Comparison of ENCODE assay signal across 8 cellular contexts in genomic region chr2:223779877-223780276, GRCh38. TPM values are rescaled to one million over a fixed set of nuclear protein-coding genes. Genes with fewer than 3 reads are reported as not detected.
A peak's percentile ranks its signal among the peaks of the same experiment; 100 is the strongest.
DNase-seq lines count a peak whose midpoint lies in the region; ATAC-seq and TF ChIP-seq lines count a peak whose summit lies in the region.

No MANE protein-coding gene starts in this region.

- WGBS in lower leg skin, 2 donors = 82 to 89% methylated on average over 7 of the region's 7 CpGs

- peak; percentile 14 to 34 for DNase-seq in SHP77 (lab: John Stamatoyannopoulos, UW)
- no peak for DNase-seq in SHP77 treated with DMSO at 0.1 percent for 48 hours (lab: John Stamatoyannopoulos, UW)
- DNase-seq in NOMO-1 treated with DMSO at 0.1 percent for 48 hours (lab: John Stamatoyannopoulos, UW; ENCODE audit: unreplicated experiment) = peak; percentile 55
- peak; percentile 54 to 58 for DNase-seq in activated T-cell treated with anti-CD3 and anti-CD28 coated beads, Interleukin-2, amount 50 U/mL, for 72 hours
- peak; percentile 64 for DNase-seq in islet precursor cell
- no peak for DNase-seq in lower leg skin (ENCODE audit: low spot score in 2 of 2)
- DNase-seq in inferior parietal cortex (ENCODE audit: extremely low spot score) = no peak

- peak; percentile 84 for ATAC-seq in HG02798 (IDR thresholded peaks at IDR 0.05; ENCODE audit: poor library complexity, unreplicated experiment)
- peak; percentile 73 to 77 for ATAC-seq in activated T-cell treated with anti-CD3 and anti-CD28 coated beads, Interleukin-2, amount 50 U/mL, for 72 hours (replicated peaks in 1 of 2)

- no peak overlapping the region for H3K4me3 Mint-ChIP-seq in activated T-cell treated with anti-CD3 and anti-CD28 coated beads, Interleukin-2, amount 50 U/mL, for 72 hours

- intact Hi-C loops in lower leg skin (cut with DNase I; ENCODE audit: low total_unique reads) = no loop called here

- H3K27me3 Mint-ChIP-seq in activated T-cell treated with anti-CD3 and anti-CD28 coated beads, Interleukin-2, amount 50 U/mL, for 72 hours (ENCODE audit: low read depth) = no peaks in the 10 kb centered on the region

- no peak for TF ChIP-seq CTCF in lower leg skin (IDR thresholded peaks at IDR 0.05)

- H3K4me1 Mint-ChIP-seq in activated T-cell treated with anti-CD3 and anti-CD28 coated beads, Interleukin-2, amount 50 U/mL, for 72 hours (ENCODE audit: low read depth) = no peaks in the 10 kb centered on the region

- no peak for TF ChIP-seq POLR2A in lower leg skin (IDR thresholded peaks at IDR 0.05)

- H3K27ac Mint-ChIP-seq in activated T-cell treated with anti-CD3 and anti-CD28 coated beads, Interleukin-2, amount 50 U/mL, for 72 hours = no peak overlapping the region

- no peak overlapping the region for H3K4me3 ChIP-seq in lower leg skin (ENCODE audit: low read depth, poor library complexity, severe bottlenecking)

- no peaks in the 10 kb centered on the region for H3K9me3 Mint-ChIP-seq in activated T-cell treated with anti-CD3 and anti-CD28 coated beads, Interleukin-2, amount 50 U/mL, for 72 hours

- peaks cover 0 to 3% of the 10 kb centered on the region in 2 donors for H3K36me3 Mint-ChIP-seq in activated T-cell treated with anti-CD3 and anti-CD28 coated beads, Interleukin-2, amount 50 U/mL, for 72 hours (ENCODE audit: insufficient read depth in 2 of 2)

RNA-seq across cellular contexts. Expression of gene AP1S3, which starts 57.5 kb away (rescaled TPM):
- 1 to 10 TPM; 5.2 to 5.6 TPM for total RNA-seq in activated T-cell treated with anti-CD3 and anti-CD28 coated beads, Interleukin-2, amount 50 U/mL, for 72 hours
- 1 to 10 TPM in 3 of 4 donors, under 1 TPM in 1; 0.80 to 6.4 (median 1.7) TPM for total RNA-seq in lower leg skin

Comparison
In these comparisons a context has a peak if more than half of its experiments do, and no peak if none do; other contexts are left out.
1. DNase-seq: peak in SHP77 (2 of 2), NOMO-1 treated with DMSO at 0.1 percent for 48 hours (single experiment), activated T-cell treated with anti-CD3 and anti-CD28 coated beads, Interleukin-2, amount 50 U/mL, for 72 hours (2 of 2) and islet precursor cell (single experiment); none in SHP77 treated with DMSO at 0.1 percent for 48 hours (single experiment), lower leg skin (0 of 2) and inferior parietal cortex (single experiment).